ENCODE assay signal across 1 cellular context in genomic region chr9:126833020-126833419, GRCh38.
TF ChIP-seq lines count a peak whose summit lies in the region.

No MANE protein-coding gene starts in this region.

TF ChIP-seq in H1, 55 proteins besides CTCF, POLR2A, EP300 and RAD21:
- TF ChIP-seq TBP (IDR thresholded peaks at IDR 0.05; ENCODE audit: low read depth, low read length) (no peak), YY1 (IDR thresholded peaks at IDR 0.05; ENCODE audit: low read depth, low read length) (no peak), CEBPB (IDR thresholded peaks at IDR 0.05; ENCODE audit: low read depth, low read length) (no peak), KDM1A (IDR thresholded peaks at IDR 0.05; ENCODE audit: borderline replicate concordance, low read length) (no peak), TAF7 (optimal IDR thresholded peaks at IDR 0.05; ENCODE audit: borderline replicate concordance, low read depth, low read length) (no peak), BRCA1 (IDR thresholded peaks at IDR 0.05; ENCODE audit: low read depth, low read length) (no peak), MAFK (IDR thresholded peaks at IDR 0.05; ENCODE audit: low read depth, low read length) (no peak), SIRT6 (IDR thresholded peaks at IDR 0.05; ENCODE audit: low read length) (no peak), SUZ12 (IDR thresholded peaks at IDR 0.05; ENCODE audit: low read length) (no peak), SRF (IDR thresholded peaks at IDR 0.05; ENCODE audit: low read depth, low read length) (no peak), NRF1 (IDR thresholded peaks at IDR 0.05; ENCODE audit: low read depth, low read length) (no peak), SP2 (IDR thresholded peaks at IDR 0.05; ENCODE audit: low read length) (no peak), SIX5 (IDR thresholded peaks at IDR 0.05; ENCODE audit: low read depth, low read length) (no peak), SAP30 (IDR thresholded peaks at IDR 0.05; ENCODE audit: insufficient read depth, insufficient replicate concordance, low read length) (no peak), CHD1 (IDR thresholded peaks at IDR 0.05; ENCODE audit: low read depth, low read length) (no peak), TCF12 (IDR thresholded peaks at IDR 0.05; ENCODE audit: low read depth, low read length) (no peak), SP1 (IDR thresholded peaks at IDR 0.05; ENCODE audit: low read depth, low read length) (no peak), TEAD4 (IDR thresholded peaks at IDR 0.05; ENCODE audit: low read depth, low read length) (no peak), KDM4A (IDR thresholded peaks at IDR 0.05; ENCODE audit: low read depth, low read length, severe bottlenecking) (no peak)
